In genomic region chr17:82092094-82092586, GRCh38 we compare ENCODE assay signal across 19 cellular contexts.
"Had no signal": no experiment of that assay in that cellular context is flagged by ENCODE, and none has a peak within 500 bp of the region (broad histone marks: within the 10 kb centered on the region; RNA-seq: fewer than 3 reads in every experiment).

No MANE protein-coding gene starts in this region.

- H3K27me3 ChIP-seq: esophagus squamous epithelium, gastrocnemius medialis, sigmoid colon, upper lobe of left lung had no signal

- H3K4me3 ChIP-seq: coronary artery, esophagus squamous epithelium, gastrocnemius medialis, lung, sigmoid colon, smooth muscle cell, upper lobe of left lung had no signal

- DNase-seq: activated CD4-positive, alpha-beta T cell treated with anti-CD3 and anti-CD28 coated beads, Interleukin-2, amount 50 U/mL, for 1 hour; activated CD4-positive, CD25-positive, alpha-beta regulatory T cell treated with anti-CD3 and anti-CD28 coated beads, Interleukin-2, amount 50 U/mL, for 72 hours; activated CD8-positive, alpha-beta T cell treated with anti-CD3 and anti-CD28 coated beads, Interleukin-2, amount 10 ng/mL, durations not matched to agents 7 days and 5 days; activated naive CD8-positive, alpha-beta T cell treated with anti-CD3 and anti-CD28 coated beads for 36 hours; amniotic stem cell; cerebellar nuclear complex; esophagus squamous epithelium; gastrocnemius medialis; head of caudate nucleus; islet precursor cell; naive B cell; occipital lobe; sigmoid colon; stimulated activated CD4-positive, alpha-beta T cell treated with anti-CD3 and anti-CD28 coated beads, Interleukin-4, amount 100 ng/mL, for 24 hours; stimulated activated naive CD8-positive, alpha-beta T cell treated with anti-CD3 and anti-CD28 coated beads, Interleukin-15, Interleukin-2, amounts not matched to agents 100 U/mL and 50 U/mL, for 24 hours had no signal

- ATAC-seq: activated CD8-positive, alpha-beta T cell treated with anti-CD3 and anti-CD28 coated beads, Interleukin-2, amount 10 ng/mL, durations not matched to agents 7 days and 5 days; gastrocnemius medialis; stimulated activated naive CD8-positive, alpha-beta T cell treated with anti-CD3 and anti-CD28 coated beads, Interleukin-15, Interleukin-2, amounts not matched to agents 100 U/mL and 50 U/mL, for 24 hours had no signal

- H3K9me3 ChIP-seq: esophagus squamous epithelium, gastrocnemius medialis, sigmoid colon, upper lobe of left lung had no signal

- H3K27ac ChIP-seq: coronary artery, esophagus squamous epithelium, gastrocnemius medialis, sigmoid colon had no signal
